Comparison of ENCODE assay signal across 8 cellular contexts in the genomic region with DNA sequence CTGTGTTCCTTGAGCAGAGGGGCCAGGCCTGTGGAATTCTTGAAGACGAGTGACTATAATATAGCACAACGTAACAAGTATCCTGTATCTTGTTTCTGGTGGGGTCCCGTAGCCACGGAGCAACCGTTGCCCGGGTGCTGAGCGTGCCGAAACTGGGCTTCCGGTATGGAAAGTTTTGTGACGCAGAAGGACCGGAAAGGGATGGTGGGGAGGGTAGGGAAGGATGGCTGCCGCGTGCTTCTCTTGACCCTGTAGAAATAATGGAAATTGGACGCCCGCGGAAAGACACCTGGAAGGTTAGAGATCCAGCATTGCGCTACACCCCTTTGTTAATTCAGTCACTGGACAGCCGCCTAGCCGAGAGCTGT. TPM values are rescaled to one million over a fixed set of nuclear protein-coding genes. Genes with fewer than 3 reads are reported as not detected.
DNase-seq lines count a peak whose midpoint lies in the region; ATAC-seq and TF ChIP-seq lines count a peak whose summit lies in the region.

No MANE protein-coding gene starts in this region.

- H3K9me3 Mint-ChIP-seq in WTC11 = no peaks in the 10 kb centered on the region; the same call in 1 of the 2 replicates

- H3K27ac Mint-ChIP-seq in WTC11 = peak overlapping the region; percentile 99

- TF ChIP-seq CTCF in WTC11 (IDR thresholded peaks at IDR 0.05) = no peak

- H3K4me1 Mint-ChIP-seq in WTC11 = peaks cover 19% of the 10 kb centered on the region

- POLR2A ChIA-PET in WTC11 (lab: Charles Lee) = no interaction called here

- ATAC-seq in HG03439 (IDR thresholded peaks at IDR 0.05; ENCODE audit: unreplicated experiment) (peak; percentile 43), WTC11 (peak; percentile 55)

- peaks cover 15% of the 10 kb centered on the region for H3K36me3 Mint-ChIP-seq in WTC11

- no peaks in the 10 kb centered on the region for H3K27me3 Mint-ChIP-seq in WTC11 (ENCODE audit: low read depth)

- DNase-seq in EL = peak; percentile 72
- peak; percentile 33 for DNase-seq in WTC11 (ENCODE audit: low spot score)
- DNase-seq in fibroblast of gingiva (ENCODE audit: low read depth) = peak; percentile 75
- DNase-seq in stimulated activated CD4-positive, alpha-beta T cell treated with anti-CD3 and anti-CD28 coated beads, Interleukin-12 subunit alpha, Interleukin-12 subunit beta, amount 100 ng/mL, for 4 hours = peak; percentile 54
- DNase-seq in GM19238 (ENCODE audit: insufficient read length, low spot score) = no peak
- no peak for DNase-seq in DMS 273 treated with DMSO at 0.1 percent for 48 hours (lab: John Stamatoyannopoulos, UW)
- DNase-seq in GOT3 (lab: John Stamatoyannopoulos, UW) = no peak

- H3K4me3 Mint-ChIP-seq in WTC11 = peak overlapping the region; percentile 96

- CTCF ChIA-PET in WTC11 (lab: Charles Lee) = no interaction called here

TF ChIP-seq in WTC11, 78 proteins besides CTCF, POLR2A, EP300 and RAD21:
- TF ChIP-seq TEAD4 (CRISPR knock-in tag; IDR thresholded peaks at IDR 0.05) (no peak), ERG (CRISPR knock-in tag; IDR thresholded peaks at IDR 0.05) (no peak), NR1H2 (CRISPR knock-in tag; IDR thresholded peaks at IDR 0.05) (no peak), RORB (CRISPR knock-in tag; IDR thresholded peaks at IDR 0.05) (no peak), ZNF281 (CRISPR knock-in tag; IDR thresholded peaks at IDR 0.05) (no peak)

RNA-seq across cellular contexts. Expression of gene DDX3Y, which starts 0.8 kb away (rescaled TPM):
- 96.1 to 102 TPM (median 97.5 TPM) in 3 replicates for total RNA-seq in WTC11 (2021)

Comparison
In these comparisons a context has a peak if more than half of its experiments do, and no peak if none do; other contexts are left out.
1. DNase-seq: peak in EL (single experiment), WTC11 (single experiment), fibroblast of gingiva (single experiment) and stimulated activated CD4-positive, alpha-beta T cell treated with anti-CD3 and anti-CD28 coated beads, Interleukin-12 subunit alpha, Interleukin-12 subunit beta, amount 100 ng/mL, for 4 hours (single experiment); none in GM19238 (single experiment), DMS 273 treated with DMSO at 0.1 percent for 48 hours (single experiment) and GOT3 (single experiment).